1 cellular context compared by ENCODE assay signal in genomic region chr17:7572338-7572587, GRCh38.
TF ChIP-seq lines count a peak whose summit lies in the region.

No MANE protein-coding gene starts in this region.

TF ChIP-seq in K562, 482 proteins besides CTCF, POLR2A, EP300 and RAD21 (continued from another document):
- TF ChIP-seq, protein P1, sequence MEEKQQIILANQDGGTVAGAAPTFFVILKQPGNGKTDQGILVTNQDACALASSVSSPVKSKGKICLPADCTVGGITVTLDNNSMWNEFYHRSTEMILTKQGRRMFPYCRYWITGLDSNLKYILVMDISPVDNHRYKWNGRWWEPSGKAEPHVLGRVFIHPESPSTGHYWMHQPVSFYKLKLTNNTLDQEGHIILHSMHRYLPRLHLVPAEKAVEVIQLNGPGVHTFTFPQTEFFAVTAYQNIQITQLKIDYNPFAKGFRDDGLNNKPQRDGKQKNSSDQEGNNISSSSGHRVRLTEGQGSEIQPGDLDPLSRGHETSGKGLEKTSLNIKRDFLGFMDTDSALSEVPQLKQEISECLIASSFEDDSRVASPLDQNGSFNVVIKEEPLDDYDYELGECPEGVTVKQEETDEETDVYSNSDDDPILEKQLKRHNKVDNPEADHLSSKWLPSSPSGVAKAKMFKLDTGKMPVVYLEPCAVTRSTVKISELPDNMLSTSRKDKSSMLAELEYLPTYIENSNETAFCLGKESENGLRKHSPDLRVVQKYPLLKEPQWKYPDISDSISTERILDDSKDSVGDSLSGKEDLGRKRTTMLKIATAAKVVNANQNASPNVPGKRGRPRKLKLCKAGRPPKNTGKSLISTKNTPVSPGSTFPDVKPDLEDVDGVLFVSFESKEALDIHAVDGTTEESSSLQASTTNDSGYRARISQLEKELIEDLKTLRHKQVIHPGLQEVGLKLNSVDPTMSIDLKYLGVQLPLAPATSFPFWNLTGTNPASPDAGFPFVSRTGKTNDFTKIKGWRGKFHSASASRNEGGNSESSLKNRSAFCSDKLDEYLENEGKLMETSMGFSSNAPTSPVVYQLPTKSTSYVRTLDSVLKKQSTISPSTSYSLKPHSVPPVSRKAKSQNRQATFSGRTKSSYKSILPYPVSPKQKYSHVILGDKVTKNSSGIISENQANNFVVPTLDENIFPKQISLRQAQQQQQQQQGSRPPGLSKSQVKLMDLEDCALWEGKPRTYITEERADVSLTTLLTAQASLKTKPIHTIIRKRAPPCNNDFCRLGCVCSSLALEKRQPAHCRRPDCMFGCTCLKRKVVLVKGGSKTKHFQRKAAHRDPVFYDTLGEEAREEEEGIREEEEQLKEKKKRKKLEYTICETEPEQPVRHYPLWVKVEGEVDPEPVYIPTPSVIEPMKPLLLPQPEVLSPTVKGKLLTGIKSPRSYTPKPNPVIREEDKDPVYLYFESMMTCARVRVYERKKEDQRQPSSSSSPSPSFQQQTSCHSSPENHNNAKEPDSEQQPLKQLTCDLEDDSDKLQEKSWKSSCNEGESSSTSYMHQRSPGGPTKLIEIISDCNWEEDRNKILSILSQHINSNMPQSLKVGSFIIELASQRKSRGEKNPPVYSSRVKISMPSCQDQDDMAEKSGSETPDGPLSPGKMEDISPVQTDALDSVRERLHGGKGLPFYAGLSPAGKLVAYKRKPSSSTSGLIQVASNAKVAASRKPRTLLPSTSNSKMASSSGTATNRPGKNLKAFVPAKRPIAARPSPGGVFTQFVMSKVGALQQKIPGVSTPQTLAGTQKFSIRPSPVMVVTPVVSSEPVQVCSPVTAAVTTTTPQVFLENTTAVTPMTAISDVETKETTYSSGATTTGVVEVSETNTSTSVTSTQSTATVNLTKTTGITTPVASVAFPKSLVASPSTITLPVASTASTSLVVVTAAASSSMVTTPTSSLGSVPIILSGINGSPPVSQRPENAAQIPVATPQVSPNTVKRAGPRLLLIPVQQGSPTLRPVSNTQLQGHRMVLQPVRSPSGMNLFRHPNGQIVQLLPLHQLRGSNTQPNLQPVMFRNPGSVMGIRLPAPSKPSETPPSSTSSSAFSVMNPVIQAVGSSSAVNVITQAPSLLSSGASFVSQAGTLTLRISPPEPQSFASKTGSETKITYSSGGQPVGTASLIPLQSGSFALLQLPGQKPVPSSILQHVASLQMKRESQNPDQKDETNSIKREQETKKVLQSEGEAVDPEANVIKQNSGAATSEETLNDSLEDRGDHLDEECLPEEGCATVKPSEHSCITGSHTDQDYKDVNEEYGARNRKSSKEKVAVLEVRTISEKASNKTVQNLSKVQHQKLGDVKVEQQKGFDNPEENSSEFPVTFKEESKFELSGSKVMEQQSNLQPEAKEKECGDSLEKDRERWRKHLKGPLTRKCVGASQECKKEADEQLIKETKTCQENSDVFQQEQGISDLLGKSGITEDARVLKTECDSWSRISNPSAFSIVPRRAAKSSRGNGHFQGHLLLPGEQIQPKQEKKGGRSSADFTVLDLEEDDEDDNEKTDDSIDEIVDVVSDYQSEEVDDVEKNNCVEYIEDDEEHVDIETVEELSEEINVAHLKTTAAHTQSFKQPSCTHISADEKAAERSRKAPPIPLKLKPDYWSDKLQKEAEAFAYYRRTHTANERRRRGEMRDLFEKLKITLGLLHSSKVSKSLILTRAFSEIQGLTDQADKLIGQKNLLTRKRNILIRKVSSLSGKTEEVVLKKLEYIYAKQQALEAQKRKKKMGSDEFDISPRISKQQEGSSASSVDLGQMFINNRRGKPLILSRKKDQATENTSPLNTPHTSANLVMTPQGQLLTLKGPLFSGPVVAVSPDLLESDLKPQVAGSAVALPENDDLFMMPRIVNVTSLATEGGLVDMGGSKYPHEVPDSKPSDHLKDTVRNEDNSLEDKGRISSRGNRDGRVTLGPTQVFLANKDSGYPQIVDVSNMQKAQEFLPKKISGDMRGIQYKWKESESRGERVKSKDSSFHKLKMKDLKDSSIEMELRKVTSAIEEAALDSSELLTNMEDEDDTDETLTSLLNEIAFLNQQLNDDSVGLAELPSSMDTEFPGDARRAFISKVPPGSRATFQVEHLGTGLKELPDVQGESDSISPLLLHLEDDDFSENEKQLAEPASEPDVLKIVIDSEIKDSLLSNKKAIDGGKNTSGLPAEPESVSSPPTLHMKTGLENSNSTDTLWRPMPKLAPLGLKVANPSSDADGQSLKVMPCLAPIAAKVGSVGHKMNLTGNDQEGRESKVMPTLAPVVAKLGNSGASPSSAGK (IDR thresholded peaks at IDR 0.05) = peak; percentile 90
- TF ChIP-seq ZNF507 (tag; conservative IDR thresholded peaks at IDR 0.05) (no peak), ETS2 (tag; IDR thresholded peaks at IDR 0.05; ENCODE audit: borderline replicate concordance, poor library complexity, severe bottlenecking) (no peak), SMARCE1 (IDR thresholded peaks at IDR 0.05) (no peak), NR2C1 (IDR thresholded peaks at IDR 0.05) (no peak), NR2C1 (tag; IDR thresholded peaks at IDR 0.05) (peak; percentile 15; the same call in 1 of the 2 replicates), CLOCK (CRISPR knock-in tag; IDR thresholded peaks at IDR 0.05; ENCODE audit: borderline replicate concordance) (peak; percentile 58; the same call in 1 of the 2 replicates), ZFX (CRISPR knock-in tag; IDR thresholded peaks at IDR 0.05) (peak; percentile 91), NR2C2 (CRISPR knock-in tag; IDR thresholded peaks at IDR 0.05) (no peak), NR2C2 (tag; IDR thresholded peaks at IDR 0.05) (peak; percentile 77; the same call in 1 of the 2 replicates), PHF20 (IDR thresholded peaks at IDR 0.05; ENCODE audit: partially characterized antibody) (peak; percentile 35), ELF1 (tag; IDR thresholded peaks at IDR 0.05) (peak; percentile 96), ETV1 (tag; conservative IDR thresholded peaks at IDR 0.05; ENCODE audit: low read depth) (peak; percentile 68), IFI16 (CRISPR knock-in tag; IDR thresholded peaks at IDR 0.05) (no peak), HOMEZ (CRISPR knock-in tag; IDR thresholded peaks at IDR 0.05) (no peak), TEAD1 (CRISPR knock-in tag; IDR thresholded peaks at IDR 0.05) (peak in 1 of 2 experiments; percentile 54; a peak in 1 of 4 replicates), NFYB (IDR thresholded peaks at IDR 0.05; ENCODE audit: extremely low read depth, insufficient read length) (no peak), SOX6 (IDR thresholded peaks at IDR 0.05) (peak; percentile 29; the same call in 1 of the 2 replicates), RAD51 (IDR thresholded peaks at IDR 0.05; ENCODE audit: borderline replicate concordance, low read depth) (peak; percentile 93), ZKSCAN3 (CRISPR knock-in tag; IDR thresholded peaks at IDR 0.05) (no peak), MXI1 (IDR thresholded peaks at IDR 0.05; ENCODE audit: low read depth, low read length) (peak; percentile 60; the same call in 1 of the 2 replicates)
- TF ChIP-seq, protein P2, sequence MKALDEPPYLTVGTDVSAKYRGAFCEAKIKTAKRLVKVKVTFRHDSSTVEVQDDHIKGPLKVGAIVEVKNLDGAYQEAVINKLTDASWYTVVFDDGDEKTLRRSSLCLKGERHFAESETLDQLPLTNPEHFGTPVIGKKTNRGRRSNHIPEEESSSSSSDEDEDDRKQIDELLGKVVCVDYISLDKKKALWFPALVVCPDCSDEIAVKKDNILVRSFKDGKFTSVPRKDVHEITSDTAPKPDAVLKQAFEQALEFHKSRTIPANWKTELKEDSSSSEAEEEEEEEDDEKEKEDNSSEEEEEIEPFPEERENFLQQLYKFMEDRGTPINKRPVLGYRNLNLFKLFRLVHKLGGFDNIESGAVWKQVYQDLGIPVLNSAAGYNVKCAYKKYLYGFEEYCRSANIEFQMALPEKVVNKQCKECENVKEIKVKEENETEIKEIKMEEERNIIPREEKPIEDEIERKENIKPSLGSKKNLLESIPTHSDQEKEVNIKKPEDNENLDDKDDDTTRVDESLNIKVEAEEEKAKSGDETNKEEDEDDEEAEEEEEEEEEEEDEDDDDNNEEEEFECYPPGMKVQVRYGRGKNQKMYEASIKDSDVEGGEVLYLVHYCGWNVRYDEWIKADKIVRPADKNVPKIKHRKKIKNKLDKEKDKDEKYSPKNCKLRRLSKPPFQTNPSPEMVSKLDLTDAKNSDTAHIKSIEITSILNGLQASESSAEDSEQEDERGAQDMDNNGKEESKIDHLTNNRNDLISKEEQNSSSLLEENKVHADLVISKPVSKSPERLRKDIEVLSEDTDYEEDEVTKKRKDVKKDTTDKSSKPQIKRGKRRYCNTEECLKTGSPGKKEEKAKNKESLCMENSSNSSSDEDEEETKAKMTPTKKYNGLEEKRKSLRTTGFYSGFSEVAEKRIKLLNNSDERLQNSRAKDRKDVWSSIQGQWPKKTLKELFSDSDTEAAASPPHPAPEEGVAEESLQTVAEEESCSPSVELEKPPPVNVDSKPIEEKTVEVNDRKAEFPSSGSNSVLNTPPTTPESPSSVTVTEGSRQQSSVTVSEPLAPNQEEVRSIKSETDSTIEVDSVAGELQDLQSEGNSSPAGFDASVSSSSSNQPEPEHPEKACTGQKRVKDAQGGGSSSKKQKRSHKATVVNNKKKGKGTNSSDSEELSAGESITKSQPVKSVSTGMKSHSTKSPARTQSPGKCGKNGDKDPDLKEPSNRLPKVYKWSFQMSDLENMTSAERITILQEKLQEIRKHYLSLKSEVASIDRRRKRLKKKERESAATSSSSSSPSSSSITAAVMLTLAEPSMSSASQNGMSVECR (CRISPR knock-in tag; IDR thresholded peaks at IDR 0.05) = peak; percentile 81; the same call in 1 of the 2 replicates
- TF ChIP-seq, protein P3, sequence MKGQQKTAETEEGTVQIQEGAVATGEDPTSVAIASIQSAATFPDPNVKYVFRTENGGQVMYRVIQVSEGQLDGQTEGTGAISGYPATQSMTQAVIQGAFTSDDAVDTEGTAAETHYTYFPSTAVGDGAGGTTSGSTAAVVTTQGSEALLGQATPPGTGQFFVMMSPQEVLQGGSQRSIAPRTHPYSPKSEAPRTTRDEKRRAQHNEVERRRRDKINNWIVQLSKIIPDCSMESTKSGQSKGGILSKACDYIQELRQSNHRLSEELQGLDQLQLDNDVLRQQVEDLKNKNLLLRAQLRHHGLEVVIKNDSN (CRISPR knock-in tag; IDR thresholded peaks at IDR 0.05) = peak; percentile 97
- TF ChIP-seq, protein P4, sequence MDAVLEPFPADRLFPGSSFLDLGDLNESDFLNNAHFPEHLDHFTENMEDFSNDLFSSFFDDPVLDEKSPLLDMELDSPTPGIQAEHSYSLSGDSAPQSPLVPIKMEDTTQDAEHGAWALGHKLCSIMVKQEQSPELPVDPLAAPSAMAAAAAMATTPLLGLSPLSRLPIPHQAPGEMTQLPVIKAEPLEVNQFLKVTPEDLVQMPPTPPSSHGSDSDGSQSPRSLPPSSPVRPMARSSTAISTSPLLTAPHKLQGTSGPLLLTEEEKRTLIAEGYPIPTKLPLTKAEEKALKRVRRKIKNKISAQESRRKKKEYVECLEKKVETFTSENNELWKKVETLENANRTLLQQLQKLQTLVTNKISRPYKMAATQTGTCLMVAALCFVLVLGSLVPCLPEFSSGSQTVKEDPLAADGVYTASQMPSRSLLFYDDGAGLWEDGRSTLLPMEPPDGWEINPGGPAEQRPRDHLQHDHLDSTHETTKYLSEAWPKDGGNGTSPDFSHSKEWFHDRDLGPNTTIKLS (IDR thresholded peaks at IDR 0.05; ENCODE audit: borderline replicate concordance, low read depth) = peak; percentile 52; the same call in 1 of the 2 replicates
- TF ChIP-seq, protein P5, sequence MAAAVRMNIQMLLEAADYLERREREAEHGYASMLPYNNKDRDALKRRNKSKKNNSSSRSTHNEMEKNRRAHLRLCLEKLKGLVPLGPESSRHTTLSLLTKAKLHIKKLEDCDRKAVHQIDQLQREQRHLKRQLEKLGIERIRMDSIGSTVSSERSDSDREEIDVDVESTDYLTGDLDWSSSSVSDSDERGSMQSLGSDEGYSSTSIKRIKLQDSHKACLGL (CRISPR knock-in tag; IDR thresholded peaks at IDR 0.05; ENCODE audit: borderline replicate concordance, poor library complexity, severe bottlenecking) = peak; percentile 87
